22 cellular contexts compared by ENCODE assay signal in genomic region chr4:8568068-8568668, GRCh38. TPM values are rescaled to one million over a fixed set of nuclear protein-coding genes. Genes with fewer than 3 reads are reported as not detected.
DNase-seq lines count a peak whose midpoint lies in the region; ATAC-seq and TF ChIP-seq lines count a peak whose summit lies in the region.
"Had no signal": no experiment of that assay in that cellular context is flagged by ENCODE, and none has a peak within 500 bp of the region (broad histone marks: within the 10 kb centered on the region; RNA-seq: fewer than 3 reads in every experiment).

No MANE protein-coding gene starts in this region.

- H4K20me1 ChIP-seq in GM23338 (replicated peaks; ENCODE audit: insufficient read depth), result no peaks in the 10 kb centered on the region

- H3K4me1 ChIP-seq in GM23338 (ENCODE audit: insufficient read depth) (peaks cover 19% of the 10 kb centered on the region), mesodermal cell (ENCODE audit: control insufficient read depth, insufficient read depth, low read length, poor library complexity, severe bottlenecking) (peaks cover 10% of the 10 kb centered on the region)

- no peaks in the 10 kb centered on the region for H3K27me3 ChIP-seq in GM23338 (ENCODE audit: insufficient read depth)
- H3K27me3 ChIP-seq: cardiac muscle cell had no signal

- peaks cover 10% of the 10 kb centered on the region for H3K27me3 Mint-ChIP-seq in GM23338 (ENCODE audit: insufficient read depth, low read depth, poor library complexity)

- H3K9me3 Mint-ChIP-seq in GM23338, result peaks cover 9% of the 10 kb centered on the region; the same call in 2 of the 3 replicates

- H3K27ac ChIP-seq in GM23338 (ENCODE audit: low read depth) (peak overlapping the region; percentile 99), mesodermal cell (ENCODE audit: low read depth, low read length, severe bottlenecking) (peak overlapping the region; percentile 70)
- H3K27ac ChIP-seq: C4-2B, cardiac muscle cell, dorsolateral prefrontal cortex, RWPE1, WERI-Rb-1 had no signal

- H3K4me1 Mint-ChIP-seq in GM23338, result peaks cover 25% of the 10 kb centered on the region
- H3K4me1 Mint-ChIP-seq: naive B cell had no signal

- ATAC-seq in GM23338, result peak; percentile 94
- ATAC-seq in GM21381 (IDR thresholded peaks at IDR 0.05; ENCODE audit: unreplicated experiment), result no peak
- ATAC-seq in HG02970 (IDR thresholded peaks at IDR 0.05; ENCODE audit: low FRiP score, unreplicated experiment), result no peak

- no peaks in the 10 kb centered on the region for H3K79me2 ChIP-seq in GM23338 (replicated peaks; ENCODE audit: insufficient read depth)

- H3K36me3 ChIP-seq in GM23338 (ENCODE audit: insufficient read depth) (no peaks in the 10 kb centered on the region), mesodermal cell (ENCODE audit: control insufficient read depth, insufficient read depth, low read length) (no peaks in the 10 kb centered on the region)
- H3K36me3 ChIP-seq: cardiac muscle cell, WERI-Rb-1 had no signal

- peaks cover 6% of the 10 kb centered on the region; the same call in 1 of the 2 replicates for H3F3A ChIP-seq in GM23338 (replicated peaks; ENCODE audit: low read depth)

- H3K4me3 ChIP-seq in GM23338, result peak overlapping the region; percentile 9; the same call in 1 of the 2 replicates
- H3K4me3 ChIP-seq in fibroblast of pulmonary artery (replicated peaks; ENCODE audit: low read depth, low read length), result no peak overlapping the region
- H3K4me3 ChIP-seq in mesodermal cell (ENCODE audit: extremely low read depth, insufficient read depth, low read length, poor library complexity, severe bottlenecking), result no peak overlapping the region
- H3K4me3 ChIP-seq: cardiac muscle cell, dorsolateral prefrontal cortex had no signal

- no peaks in the 10 kb centered on the region for H3K9me3 ChIP-seq in mesodermal cell (ENCODE audit: control insufficient read depth, low read length)
- H3K9me3 ChIP-seq: SK-N-SH had no signal

- H2AFZ ChIP-seq in GM23338, result no peak overlapping the region

- DNase-seq in GM23338 (ENCODE audit: low spot score) (peak; percentile 93), SK-MEL-5 (ENCODE audit: low read depth, low spot score) (peak; percentile 62), fibroblast of pulmonary artery (ENCODE audit: low read depth) (peak; percentile 5), COLO829 (ENCODE audit: low spot score) (no peak), NCI-H2196 treated with DMSO at 0.1 percent for 48 hours (lab: John Stamatoyannopoulos, UW; ENCODE audit: unreplicated experiment) (no peak)
- DNase-seq: activated effector memory CD4-positive, alpha-beta T cell treated with Interleukin-2 at 50 U/mL for 16 hours; EL; naive B cell; NCI-H1694 treated with DMSO at 0.1 percent for 48 hours; NCI-H526 treated with DMSO at 0.1 percent for 48 hours; retina; SK-N-SH; T-helper 2 cell; WERI-Rb-1 had no signal

- H3K4me3 Mint-ChIP-seq in GM23338, result no peak overlapping the region
- H3K4me3 Mint-ChIP-seq: naive B cell had no signal

- WGBS in mesodermal cell (ENCODE audit: insufficient coverage in 2 of 2), 2 experiments, result 24 to 38% methylated on average over 2 to 5 of the region's 5 CpGs

- peak overlapping the region; percentile 41 for H3K4me2 ChIP-seq in GM23338
- H3K4me2 ChIP-seq: SK-N-SH had no signal

- no peaks in the 10 kb centered on the region; the same call in 1 of the 3 replicates for H3K36me3 Mint-ChIP-seq in GM23338 (ENCODE audit: low read depth)
- H3K36me3 Mint-ChIP-seq: naive B cell had no signal

- TF ChIP-seq CTCF in GM23338 (conservative IDR thresholded peaks at IDR 0.05; ENCODE audit: low read depth in 2 of 2) (no peak), fibroblast of pulmonary artery (IDR thresholded peaks at IDR 0.05; ENCODE audit: low read length, missing control alignments) (no peak)

- H3K9me2 ChIP-seq in GM23338 (ENCODE audit: insufficient read depth), result no peaks in the 10 kb centered on the region
- H3K9me2 ChIP-seq: SK-N-SH had no signal

- in situ Hi-C loops in SK-MEL-5 (cut with HindIII; ENCODE audit: low pct_unique_long_range_greater_than_20kb, low sequenced_read_pairs), result no loop called here

- peak overlapping the region; percentile 97 for H3K27ac Mint-ChIP-seq in GM23338
- H3K27ac Mint-ChIP-seq: naive B cell had no signal

TF ChIP-seq in GM23338, 12 proteins besides CTCF, POLR2A, EP300 and RAD21:
- no peak for TF ChIP-seq CREB1 (CRISPR knock-in tag; IDR thresholded peaks at IDR 0.05; ENCODE audit: low read depth)
- no peak for TF ChIP-seq EZH2phosphoT487 (IDR thresholded peaks at IDR 0.05; ENCODE audit: unreplicated experiment)
- TF ChIP-seq ZNF114 (CRISPR knock-in tag; IDR thresholded peaks at IDR 0.05), result no peak
- 0 out of 2 replicates have a peak, but pooled peaks have one; percentile 18 for TF ChIP-seq POLR2AphosphoS5 (IDR thresholded peaks at IDR 0.05; ENCODE audit: low read depth)
- TF ChIP-seq JUNB (IDR thresholded peaks at IDR 0.05; ENCODE audit: unreplicated experiment), result no peak
- no peak for TF ChIP-seq STAT1 (IDR thresholded peaks at IDR 0.05; ENCODE audit: unreplicated experiment)
- TF ChIP-seq ETS1 (IDR thresholded peaks at IDR 0.05), result no peak
- no peak for TF ChIP-seq ZNF331 (CRISPR knock-in tag; IDR thresholded peaks at IDR 0.05; ENCODE audit: low read depth)
TF ChIP-seq in GM23338: peak in this region for 1.

RNA-seq across cellular contexts. Expression of gene GPR78, which starts 12.0 kb away (rescaled TPM):
- 2.6 and 2.7 TPM in 2 replicates for total RNA-seq in GM23338 (2014; rRNA removed; shearing (Covaris generic))
- 0.82 and 0.83 TPM in 2 replicates for polyA plus RNA-seq in GM23338 (2016; fragmentation: Nextera tagmentation; extraction: Ambion mirVana)
- not detected in 2 replicates for total RNA-seq in SK-MEL-5 (2014; rRNA removed; shearing (Covaris generic))
- polyA plus RNA-seq in SK-MEL-5 (2015; cell fraction: cytosol; rRNA removed), result not detected in 2 replicates
- polyA plus RNA-seq in SK-MEL-5 (2015; cell fraction: nucleus; rRNA removed), result not detected in 2 replicates
- 0.29 TPM for polyA plus RNA-seq in mesodermal cell (2013, experiment 1 of 2)
- 0.66 TPM for polyA plus RNA-seq in mesodermal cell (2013, experiment 2 of 2)
- total RNA-seq: H4 had no signal
- polyA plus RNA-seq: SK-N-SH had no signal

RNA-seq across cellular contexts. Expression of gene CPZ, which starts 24.4 kb away (rescaled TPM):
- 37.3 and 43.1 TPM in 2 replicates for total RNA-seq in GM23338 (2014; rRNA removed; shearing (Covaris generic))
- 24.6 and 29.9 TPM in 2 replicates for polyA plus RNA-seq in GM23338 (2016; fragmentation: Nextera tagmentation; extraction: Ambion mirVana)
- total RNA-seq in SK-MEL-5 (2014; rRNA removed; shearing (Covaris generic)), result not detected in 2 replicates
- not detected in 2 replicates for polyA plus RNA-seq in SK-MEL-5 (2015; cell fraction: cytosol; rRNA removed)
- polyA plus RNA-seq in SK-MEL-5 (2015; cell fraction: nucleus; rRNA removed), result not detected in 2 replicates
- polyA plus RNA-seq in mesodermal cell (2013, experiment 1 of 2), result 13.7 TPM
- polyA plus RNA-seq in mesodermal cell (2013, experiment 2 of 2), result 18.2 TPM
- polyA plus RNA-seq: SK-N-SH had no signal

Comparison
In these comparisons a context has a peak if more than half of its experiments do, and no peak if none do; other contexts are left out.
1. DNase-seq: peak in GM23338 (single experiment), SK-MEL-5 (single experiment) and fibroblast of pulmonary artery (single experiment); none in COLO829 (single experiment) and NCI-H2196 treated with DMSO at 0.1 percent for 48 hours (single experiment).
2. RNA of gene CPZ, which starts 24.4 kb away (total RNA-seq): 37.3 to 43.1 TPM in GM23338; not detected in SK-MEL-5; every median in the first group is over 10 times any median in the second.